ENCODE assay signal across 20 cellular contexts in the genomic region with DNA sequence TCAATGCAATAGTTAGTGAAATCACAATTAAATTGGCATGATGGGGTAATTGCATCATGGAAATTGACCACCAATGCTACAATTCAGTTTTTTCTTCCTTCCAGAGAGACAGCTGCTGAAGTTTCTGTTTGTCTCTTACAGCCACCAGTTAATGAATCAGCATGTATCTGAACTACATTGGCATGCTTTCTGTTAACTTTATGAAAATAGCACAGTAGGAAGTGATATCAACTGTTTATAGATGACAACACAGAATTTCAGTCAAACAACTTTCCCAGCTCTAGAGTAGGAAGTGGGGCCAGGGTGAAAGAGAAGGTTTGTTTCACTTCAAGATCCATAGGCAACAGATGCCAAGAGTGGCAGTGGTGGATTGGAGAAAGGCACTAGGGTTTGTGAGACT.
A peak's percentile ranks its signal among the peaks of the same experiment; 100 is the strongest.
DNase-seq lines count a peak whose midpoint lies in the region; ATAC-seq and TF ChIP-seq lines count a peak whose summit lies in the region.
"Had no signal": no experiment of that assay in that cellular context is flagged by ENCODE, and none has a peak within 500 bp of the region (broad histone marks: within the 10 kb centered on the region; RNA-seq: fewer than 3 reads in every experiment).

No MANE protein-coding gene starts in this region.

- H3K4me2 ChIP-seq in GM23338 (no peak overlapping the region), PC-3 (ENCODE audit: low read length) (0 out of 2 replicates have a peak overlapping the region, but pooled peaks have one; percentile 10)
- H3K4me2 ChIP-seq: A549 had no signal

- H3K79me2 ChIP-seq in GM23338 (replicated peaks; ENCODE audit: insufficient read depth) (no peaks in the 10 kb centered on the region), PC-3 (ENCODE audit: low read length) (no peaks in the 10 kb centered on the region)

- intact Hi-C loops in PC-3 (cut with micrococcal nuclease): no loop called here

- H3K4me1 Mint-ChIP-seq in GM23338: no peaks in the 10 kb centered on the region; the same call in 2 of the 3 replicates
- H3K4me1 Mint-ChIP-seq: IgD-negative memory B cell, T-cell had no signal

- H3K27me3 Mint-ChIP-seq in GM23338 (ENCODE audit: insufficient read depth, low read depth, poor library complexity): peaks cover 2% of the 10 kb centered on the region
- H3K27me3 Mint-ChIP-seq: IgD-negative memory B cell, T-cell had no signal

- H3K27me3 ChIP-seq in GM23338 (ENCODE audit: insufficient read depth): no peaks in the 10 kb centered on the region
- no peaks in the 10 kb centered on the region for H3K27me3 ChIP-seq in PC-3 (ENCODE audit: low read length)
- H3K27me3 ChIP-seq: BE2C had no signal

- no peak overlapping the region for H3K9ac ChIP-seq in PC-3 (ENCODE audit: low read length)

- H3K4me1 ChIP-seq in GM23338 (ENCODE audit: insufficient read depth) (no peaks in the 10 kb centered on the region), PC-3 (ENCODE audit: insufficient read depth, low read length) (no peaks in the 10 kb centered on the region)
- H3K4me1 ChIP-seq: A549, BE2C had no signal

- ATAC-seq in GM23338: no peak
- 0 out of 2 replicates have a peak, but pooled peaks have one; percentile 31 for ATAC-seq in PC-3
- no peak for ATAC-seq in GM18867 (IDR thresholded peaks at IDR 0.05; ENCODE audit: unreplicated experiment)
- ATAC-seq: A549, GM12878, T-cell had no signal

- H3K27ac ChIP-seq in GM23338 (ENCODE audit: low read depth): 0 out of 2 replicates have a peak overlapping the region, but pooled peaks have one; percentile 50
- H3K27ac ChIP-seq in PC-3 (ENCODE audit: low read length): no peak overlapping the region
- H3K27ac ChIP-seq: A549 had no signal

- H3K4me3 Mint-ChIP-seq in GM23338: no peak overlapping the region
- H3K4me3 Mint-ChIP-seq: IgD-negative memory B cell, T-cell had no signal

- DNase-seq in GM23338 (ENCODE audit: low spot score) (no peak), NOMO-1 (lab: John Stamatoyannopoulos, UW; ENCODE audit: unreplicated experiment in 2 of 2) (peak; percentile 13 to 88), PC-3 (peak; percentile 20), kidney tubule cell (ENCODE audit: low spot score) (peak; percentile 7), NCI-H774 (lab: John Stamatoyannopoulos, UW) (no peak), ureter (ENCODE audit: low spot score) (no peak)
- DNase-seq: BE2C, DMS 273 treated with DMSO at 0.1 percent for 48 hours, DND-41, H7, Karpas-422, NCI-H1092, NCI-H1436, NCI-H187 treated with DMSO at 0.1 percent for 48 hours, NCI-H69, T-cell had no signal

- no peaks in the 10 kb centered on the region for H3F3A ChIP-seq in GM23338 (replicated peaks; ENCODE audit: low read depth)
- H3F3A ChIP-seq in PC-3 (ENCODE audit: low read length, unreplicated experiment): no peaks in the 10 kb centered on the region

- no peaks in the 10 kb centered on the region for H3K9me3 ChIP-seq in PC-3 (ENCODE audit: low read length)
- H3K9me3 ChIP-seq: A549, BE2C had no signal

- no peaks in the 10 kb centered on the region for H3K9me3 Mint-ChIP-seq in GM23338

- POLR2A ChIA-PET in PC-3 (lab: Charles Lee; ENCODE audit: unreplicated experiment): no interaction called here

- H3K36me3 ChIP-seq in GM23338 (ENCODE audit: insufficient read depth) (no peaks in the 10 kb centered on the region), PC-3 (ENCODE audit: low read depth, low read length) (no peaks in the 10 kb centered on the region)
- H3K36me3 ChIP-seq: BE2C had no signal

- no peak for TF ChIP-seq CTCF in GM23338 (conservative IDR thresholded peaks at IDR 0.05; ENCODE audit: low read depth in 2 of 2)
- TF ChIP-seq CTCF in PC-3 (conservative IDR thresholded peaks at IDR 0.05; ENCODE audit: low read depth, low read length): no peak

- H2AFZ ChIP-seq in GM23338 (0 out of 2 replicates have a peak overlapping the region, but pooled peaks have one; percentile 69), PC-3 (ENCODE audit: low read length) (no peak overlapping the region)

- H3K36me3 Mint-ChIP-seq in GM23338 (ENCODE audit: low read depth): no peaks in the 10 kb centered on the region
- H3K36me3 Mint-ChIP-seq: IgD-negative memory B cell, T-cell had no signal

- H3K4me3 ChIP-seq in GM23338 (no peak overlapping the region), PC-3 (ENCODE audit: low read length) (no peak overlapping the region)
- H3K4me3 ChIP-seq: A549, GM12878 had no signal

- CTCF ChIA-PET in PC-3 (lab: Charles Lee): no interaction called here

- peak overlapping the region; percentile 64; the same call in 1 of the 2 replicates for H3K27ac Mint-ChIP-seq in GM23338
- H3K27ac Mint-ChIP-seq: IgD-negative memory B cell, T-cell had no signal

- H4K20me1 ChIP-seq in GM23338 (replicated peaks; ENCODE audit: insufficient read depth): no peaks in the 10 kb centered on the region
- no peaks in the 10 kb centered on the region for H4K20me1 ChIP-seq in PC-3 (ENCODE audit: low read length)

- H3K9me2 ChIP-seq in GM23338 (ENCODE audit: insufficient read depth) (0 out of 2 replicates have a peak, but pooled peaks cover 10% of the 10 kb centered on the region), PC-3 (replicated peaks; ENCODE audit: low read length) (no peaks in the 10 kb centered on the region)

- BruUV-seq in PC-3 (replicated peaks; lab: Mats Ljungman, UMichigan): no TSS peak

TF ChIP-seq in GM23338, 12 proteins besides CTCF, POLR2A, EP300 and RAD21 (continues in another document):
- TF ChIP-seq NANOG (IDR thresholded peaks at IDR 0.05; ENCODE audit: borderline replicate concordance): no peak
- TF ChIP-seq STAT1 (IDR thresholded peaks at IDR 0.05; ENCODE audit: unreplicated experiment): no peak
- TF ChIP-seq POLR2AphosphoS5 (IDR thresholded peaks at IDR 0.05; ENCODE audit: low read depth): no peak
- TF ChIP-seq JUNB (IDR thresholded peaks at IDR 0.05; ENCODE audit: unreplicated experiment): no peak
- TF ChIP-seq, protein P1, sequence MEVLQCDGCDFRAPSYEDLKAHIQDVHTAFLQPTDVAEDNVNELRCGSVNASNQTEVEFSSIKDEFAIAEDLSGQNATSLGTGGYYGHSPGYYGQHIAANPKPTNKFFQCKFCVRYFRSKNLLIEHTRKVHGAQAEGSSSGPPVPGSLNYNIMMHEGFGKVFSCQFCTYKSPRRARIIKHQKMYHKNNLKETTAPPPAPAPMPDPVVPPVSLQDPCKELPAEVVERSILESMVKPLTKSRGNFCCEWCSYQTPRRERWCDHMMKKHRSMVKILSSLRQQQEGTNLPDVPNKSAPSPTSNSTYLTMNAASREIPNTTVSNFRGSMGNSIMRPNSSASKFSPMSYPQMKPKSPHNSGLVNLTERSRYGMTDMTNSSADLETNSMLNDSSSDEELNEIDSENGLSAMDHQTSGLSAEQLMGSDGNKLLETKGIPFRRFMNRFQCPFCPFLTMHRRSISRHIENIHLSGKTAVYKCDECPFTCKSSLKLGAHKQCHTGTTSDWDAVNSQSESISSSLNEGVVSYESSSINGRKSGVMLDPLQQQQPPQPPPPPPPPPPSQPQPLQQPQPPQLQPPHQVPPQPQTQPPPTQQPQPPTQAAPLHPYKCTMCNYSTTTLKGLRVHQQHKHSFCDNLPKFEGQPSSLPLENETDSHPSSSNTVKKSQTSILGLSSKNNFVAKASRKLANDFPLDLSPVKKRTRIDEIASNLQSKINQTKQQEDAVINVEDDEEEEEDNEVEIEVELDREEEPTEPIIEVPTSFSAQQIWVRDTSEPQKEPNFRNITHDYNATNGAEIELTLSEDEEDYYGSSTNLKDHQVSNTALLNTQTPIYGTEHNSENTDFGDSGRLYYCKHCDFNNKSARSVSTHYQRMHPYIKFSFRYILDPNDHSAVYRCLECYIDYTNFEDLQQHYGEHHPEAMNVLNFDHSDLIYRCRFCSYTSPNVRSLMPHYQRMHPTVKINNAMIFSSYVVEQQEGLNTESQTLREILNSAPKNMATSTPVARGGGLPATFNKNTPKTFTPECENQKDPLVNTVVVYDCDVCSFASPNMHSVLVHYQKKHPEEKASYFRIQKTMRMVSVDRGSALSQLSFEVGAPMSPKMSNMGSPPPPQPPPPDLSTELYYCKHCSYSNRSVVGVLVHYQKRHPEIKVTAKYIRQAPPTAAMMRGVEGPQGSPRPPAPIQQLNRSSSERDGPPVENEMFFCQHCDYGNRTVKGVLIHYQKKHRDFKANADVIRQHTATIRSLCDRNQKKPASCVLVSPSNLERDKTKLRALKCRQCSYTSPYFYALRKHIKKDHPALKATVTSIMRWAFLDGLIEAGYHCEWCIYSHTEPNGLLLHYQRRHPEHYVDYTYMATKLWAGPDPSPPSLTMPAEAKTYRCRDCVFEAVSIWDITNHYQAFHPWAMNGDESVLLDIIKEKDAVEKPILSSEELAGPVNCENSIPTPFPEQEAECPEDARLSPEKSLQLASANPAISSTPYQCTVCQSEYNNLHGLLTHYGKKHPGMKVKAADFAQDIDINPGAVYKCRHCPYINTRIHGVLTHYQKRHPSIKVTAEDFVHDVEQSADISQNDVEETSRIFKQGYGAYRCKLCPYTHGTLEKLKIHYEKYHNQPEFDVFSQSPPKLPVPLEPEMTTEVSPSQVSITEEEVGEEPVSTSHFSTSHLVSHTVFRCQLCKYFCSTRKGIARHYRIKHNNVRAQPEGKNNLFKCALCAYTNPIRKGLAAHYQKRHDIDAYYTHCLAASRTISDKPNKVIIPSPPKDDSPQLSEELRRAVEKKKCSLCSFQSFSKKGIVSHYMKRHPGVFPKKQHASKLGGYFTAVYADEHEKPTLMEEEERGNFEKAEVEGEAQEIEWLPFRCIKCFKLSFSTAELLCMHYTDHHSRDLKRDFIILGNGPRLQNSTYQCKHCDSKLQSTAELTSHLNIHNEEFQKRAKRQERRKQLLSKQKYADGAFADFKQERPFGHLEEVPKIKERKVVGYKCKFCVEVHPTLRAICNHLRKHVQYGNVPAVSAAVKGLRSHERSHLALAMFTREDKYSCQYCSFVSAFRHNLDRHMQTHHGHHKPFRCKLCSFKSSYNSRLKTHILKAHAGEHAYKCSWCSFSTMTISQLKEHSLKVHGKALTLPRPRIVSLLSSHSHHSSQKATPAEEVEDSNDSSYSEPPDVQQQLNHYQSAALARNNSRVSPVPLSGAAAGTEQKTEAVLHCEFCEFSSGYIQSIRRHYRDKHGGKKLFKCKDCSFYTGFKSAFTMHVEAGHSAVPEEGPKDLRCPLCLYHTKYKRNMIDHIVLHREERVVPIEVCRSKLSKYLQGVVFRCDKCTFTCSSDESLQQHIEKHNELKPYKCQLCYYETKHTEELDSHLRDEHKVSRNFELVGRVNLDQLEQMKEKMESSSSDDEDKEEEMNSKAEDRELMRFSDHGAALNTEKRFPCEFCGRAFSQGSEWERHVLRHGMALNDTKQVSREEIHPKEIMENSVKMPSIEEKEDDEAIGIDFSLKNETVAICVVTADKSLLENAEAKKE (CRISPR knock-in tag; IDR thresholded peaks at IDR 0.05): no peak
- TF ChIP-seq EZH2 (IDR thresholded peaks at IDR 0.05; ENCODE audit: low read depth, unreplicated experiment): no peak
- no peak for TF ChIP-seq EZH2phosphoT487 (IDR thresholded peaks at IDR 0.05; ENCODE audit: unreplicated experiment)
- TF ChIP-seq ZNF331 (CRISPR knock-in tag; IDR thresholded peaks at IDR 0.05; ENCODE audit: low read depth): no peak
- TF ChIP-seq ZNF114 (CRISPR knock-in tag; IDR thresholded peaks at IDR 0.05): no peak
- no peak for TF ChIP-seq CREB1 (CRISPR knock-in tag; IDR thresholded peaks at IDR 0.05; ENCODE audit: low read depth)

Comparison
In these comparisons a context has a peak if more than half of its experiments do, and no peak if none do; other contexts are left out.
1. DNase-seq: peak in NOMO-1 (2 of 2), PC-3 (single experiment) and kidney tubule cell (single experiment); none in GM23338 (single experiment), NCI-H774 (single experiment) and ureter (single experiment).